Comparison of ENCODE assay signal across 10 cellular contexts in the genomic region with DNA sequence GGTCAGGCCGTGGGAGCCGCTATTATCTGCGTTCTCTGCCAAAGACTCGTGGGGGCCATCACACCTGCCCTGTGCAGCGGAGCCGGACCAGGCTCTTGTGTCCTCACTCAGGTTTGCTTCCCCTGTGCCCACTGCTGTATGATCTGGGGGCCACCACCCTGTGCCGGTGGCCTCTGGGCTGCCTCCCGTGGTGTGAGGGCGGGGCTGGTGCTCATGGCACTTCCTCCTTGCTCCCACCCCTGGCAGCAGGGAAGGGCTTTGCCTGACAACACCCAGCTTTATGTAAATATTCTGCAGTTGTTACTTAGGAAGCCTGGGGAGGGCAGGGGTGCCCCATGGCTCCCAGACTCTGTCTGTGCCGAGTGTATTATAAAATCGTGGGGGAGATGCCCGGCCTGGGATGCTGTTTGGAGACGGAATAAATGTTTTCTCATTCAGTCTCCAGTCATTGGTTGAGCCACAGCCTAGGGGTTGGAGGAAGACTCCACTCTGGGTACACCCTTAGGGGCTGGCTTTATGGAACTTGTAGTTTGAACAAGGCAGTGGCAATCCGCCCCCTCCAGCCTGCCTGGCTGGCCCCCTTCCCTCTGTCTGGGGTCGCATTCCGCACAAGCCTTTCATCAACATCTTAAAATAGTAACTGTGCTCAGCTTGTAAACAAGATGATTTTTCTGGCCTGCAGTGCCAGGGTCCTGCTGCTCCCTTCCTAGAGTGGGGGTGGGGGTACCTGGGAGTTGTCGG. TPM values are rescaled to one million over a fixed set of nuclear protein-coding genes. Genes with fewer than 3 reads are reported as not detected.
A peak's percentile ranks its signal among the peaks of the same experiment; 100 is the strongest.
DNase-seq lines count a peak whose midpoint lies in the region; ATAC-seq, FAIRE-seq and TF ChIP-seq lines count a peak whose summit lies in the region.
"Had no signal": no experiment of that assay in that cellular context is flagged by ENCODE, and none has a peak within 500 bp of the region (broad histone marks: within the 10 kb centered on the region; RNA-seq: fewer than 3 reads in every experiment).

No MANE protein-coding gene starts in this region.

- peaks cover 42% of the 10 kb centered on the region for H3K4me1 ChIP-seq in effector memory CD4-positive, alpha-beta T cell (ENCODE audit: control insufficient read depth, insufficient read depth, low read length, poor library complexity, severe bottlenecking)
- H3K4me1 ChIP-seq in ovary (ENCODE audit: insufficient read depth), result peaks cover 20% of the 10 kb centered on the region

- no peaks in the 10 kb centered on the region for H3K9me3 ChIP-seq in effector memory CD4-positive, alpha-beta T cell (ENCODE audit: control insufficient read depth, low read length)
- no peaks in the 10 kb centered on the region for H3K9me3 ChIP-seq in ovary

- H3K27ac ChIP-seq in effector memory CD4-positive, alpha-beta T cell (ENCODE audit: insufficient read depth, low read length, poor library complexity, severe bottlenecking), result peak overlapping the region; percentile 49
- H3K27ac ChIP-seq in ovary, result peak overlapping the region; percentile 64 to 77

- intact Hi-C loops in ovary (cut with DNase I), result no loop called here

- TF ChIP-seq POLR2A in GM12891 (IDR thresholded peaks at IDR 0.05; ENCODE audit: low read depth, low read length), result no peak; the same call in 1 of the 2 replicates
- TF ChIP-seq POLR2A in ovary (IDR thresholded peaks at IDR 0.05), result no peak

- no peak for ATAC-seq in GM19324 (IDR thresholded peaks at IDR 0.05; ENCODE audit: low FRiP score, unreplicated experiment)
- no peak for ATAC-seq in GM19463 (IDR thresholded peaks at IDR 0.05; ENCODE audit: unreplicated experiment)

- DNase-seq in GM12891 (ENCODE audit: insufficient read length, low spot score) (no peak), NCI-H345 treated with DMSO at 0.1 percent for 48 hours (lab: John Stamatoyannopoulos, UW; ENCODE audit: unreplicated experiment) (peak; percentile 71), ovary (peak; percentile 62 to 79 (median 69)), D721Med (ENCODE audit: insufficient read length, low spot score) (no peak), GM13977 (ENCODE audit: low spot score) (no peak)
- no peak for DNase-seq in effector memory CD4-positive, alpha-beta T cell

- no peak for FAIRE-seq in GM12891 (lab: Jason Lieb, UNC)
- FAIRE-seq in D721Med (lab: Jason Lieb, UNC), result no peak

- no peak overlapping the region for H3K4me3 ChIP-seq in effector memory CD4-positive, alpha-beta T cell (ENCODE audit: insufficient read depth, low read depth, low read length, poor library complexity, severe bottlenecking)
- no peak overlapping the region for H3K4me3 ChIP-seq in ovary

- TF ChIP-seq EP300 in ovary (IDR thresholded peaks at IDR 0.05), result no peak

- WGBS in ovary, 3 donors, result 26 to 37% (median 33%) methylated on average over 17 of the region's 17 CpGs

- no peaks in the 10 kb centered on the region for H3K27me3 ChIP-seq in effector memory CD4-positive, alpha-beta T cell (replicated peaks; ENCODE audit: control insufficient read depth, insufficient read depth, low read length, poor library complexity, severe bottlenecking)
- H3K27me3 ChIP-seq in ovary, result no peaks in the 10 kb centered on the region

- TF ChIP-seq CTCF in ovary (IDR thresholded peaks at IDR 0.05) (no peak), D721Med (IDR thresholded peaks at IDR 0.05; ENCODE audit: insufficient read depth, missing control alignments) (no peak), GM13977 (IDR thresholded peaks at IDR 0.05; ENCODE audit: extremely low read depth, insufficient read depth, missing control alignments) (no peak)

- peaks cover 7% of the 10 kb centered on the region for H3K36me3 ChIP-seq in effector memory CD4-positive, alpha-beta T cell (ENCODE audit: control insufficient read depth, insufficient read depth, low read length)
- no peaks in the 10 kb centered on the region for H3K36me3 ChIP-seq in ovary

- in situ Hi-C loops in GM13977 (cut with MboI; ENCODE audit: low pct_unique_long_range_greater_than_20kb, low sequenced_read_pairs, unreplicated experiment), result no loop called here

TF ChIP-seq in GM12891, 5 proteins besides CTCF, POLR2A, EP300 and RAD21:
- no peak for TF ChIP-seq PAX5 (IDR thresholded peaks at IDR 0.05; ENCODE audit: insufficient read depth, low read length, severe bottlenecking)
- TF ChIP-seq SPI1 (IDR thresholded peaks at IDR 0.05; ENCODE audit: low read depth, low read length), result peak; percentile 28
- no peak for TF ChIP-seq TAF1 (IDR thresholded peaks at IDR 0.05; ENCODE audit: low read depth, low read length)
- TF ChIP-seq POU2F2 (IDR thresholded peaks at IDR 0.05; ENCODE audit: low read depth, low read length), result no peak
- TF ChIP-seq POLR2AphosphoS5 (IDR thresholded peaks at IDR 0.05; ENCODE audit: low read depth, low read length), result peak; percentile 52

RNA-seq across cellular contexts. Expression of gene SYNGR2, which starts 4.1 kb away (rescaled TPM):
- polyA plus RNA-seq in GM12891 (2012; ENCODE audit: low read depth, missing spikeins), result 338 TPM
- total RNA-seq in ovary, result 10 to 100 TPM; 25.2 to 88.7 (median 45.8) TPM
- 10 to 100 TPM; 11.9 to 51.5 TPM for polyA plus RNA-seq in ovary

RNA-seq across cellular contexts. Expression of gene TK1, which starts 14.4 kb away (rescaled TPM):
- polyA plus RNA-seq in GM12891 (2012; ENCODE audit: low read depth, missing spikeins), result 82.5 TPM
- 1 to 10 TPM in 4 of 7 donors, under 1 TPM in 3; 0.35 to 4.9 (median 1.4) TPM for total RNA-seq in ovary
- 1 to 10 TPM in 1 of 2 donors, under 1 TPM in 1; 0.65 to 1.4 TPM for polyA plus RNA-seq in ovary

RNA-seq across cellular contexts. Expression of gene AFMID, which starts 14.7 kb away (rescaled TPM):
- polyA plus RNA-seq in GM12891 (2012; ENCODE audit: low read depth, missing spikeins), result 38.8 TPM
- total RNA-seq in ovary, result 10 to 100 TPM; 32.4 to 69.5 (median 38.5) TPM
- polyA plus RNA-seq in ovary, result 10 to 100 TPM; 42.9 to 45.3 TPM

RNA-seq across cellular contexts. Expression of gene C17orf99, which starts 26.3 kb away (rescaled TPM):
- polyA plus RNA-seq in GM12891 (2012; ENCODE audit: low read depth, missing spikeins), result 5.8 TPM
- total RNA-seq in ovary, result 1 to 10 TPM in 1 of 7 donors, under 1 TPM in 1, not detected in 5; 0.10 to 1.8 TPM
- under 1 TPM in 1 of 2 donors, not detected in 1; 0.11 TPM for polyA plus RNA-seq in ovary
- total RNA-seq: mononuclear cell, SK-MEL-5 had no signal

RNA-seq across cellular contexts. Expression of gene BIRC5, which starts 41.6 kb away (rescaled TPM):
- polyA plus RNA-seq in GM12891 (2012; ENCODE audit: low read depth, missing spikeins), result 41.8 TPM
- 1 to 10 TPM in 2 of 7 donors, under 1 TPM in 3, not detected in 2; 0.11 to 1.4 (median 0.24) TPM for total RNA-seq in ovary
- 1 to 10 TPM in 1 of 2 donors, under 1 TPM in 1; 0.73 to 1.4 TPM for polyA plus RNA-seq in ovary

Comparison
In these comparisons a context has a peak if more than half of its experiments do, and no peak if none do; other contexts are left out.
1. DNase-seq: peak in NCI-H345 treated with DMSO at 0.1 percent for 48 hours (single experiment) and ovary (5 of 5); none in GM12891 (single experiment), effector memory CD4-positive, alpha-beta T cell (0 of 3), D721Med (single experiment) and GM13977 (single experiment).